In the genomic region with DNA sequence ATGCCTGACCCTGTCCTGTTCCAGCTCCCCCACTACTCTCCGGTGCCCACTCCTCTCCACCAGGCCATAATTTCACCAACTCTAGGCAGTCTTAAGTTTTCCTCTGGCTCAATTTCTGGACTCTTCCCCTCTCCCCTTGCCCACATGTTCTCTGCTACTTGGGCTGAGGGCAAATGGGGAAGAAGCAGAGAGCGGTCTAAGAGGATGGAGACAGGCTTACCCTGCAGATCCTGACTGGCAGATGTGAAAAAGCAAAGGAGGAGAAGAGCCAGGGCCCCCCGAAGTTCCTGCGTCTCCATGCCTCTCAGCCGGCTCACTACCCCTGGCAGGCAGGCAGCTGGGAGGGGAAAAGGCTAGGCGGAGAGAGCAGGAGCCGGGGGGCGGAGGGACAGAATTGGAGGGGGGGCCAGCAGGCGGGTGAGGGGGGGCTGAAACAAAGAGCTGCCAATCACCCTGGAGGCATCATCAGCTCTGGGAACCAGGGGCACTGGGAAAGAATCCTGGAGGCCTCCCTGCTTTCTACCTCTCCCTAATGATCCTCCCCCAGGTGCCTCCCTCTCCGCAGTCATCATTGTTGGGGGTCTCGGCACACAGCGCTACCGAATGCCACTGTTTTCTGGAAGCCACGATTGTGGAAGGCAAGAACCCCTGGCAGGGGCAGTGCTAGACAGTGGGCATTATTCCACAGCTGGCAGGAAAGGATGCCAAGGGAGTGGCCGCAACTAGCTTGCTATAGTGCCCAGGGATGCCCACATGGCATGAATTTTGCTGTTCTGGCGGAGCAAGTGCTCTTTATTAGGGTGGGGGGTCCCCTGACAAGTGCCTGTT, we compare ENCODE assay signal across 8 cellular contexts. TPM values are rescaled to one million over a fixed set of nuclear protein-coding genes. Genes with fewer than 3 reads are reported as not detected.
DNase-seq lines count a peak whose midpoint lies in the region; ATAC-seq and TF ChIP-seq lines count a peak whose summit lies in the region.

A gene (minus strand): TSS at position 320 of the 828 bp plus-strand sequence. CDS start 21 bp downstream, at position 299.

- peak within 1 kb of the TSS; percentile 91 for H3K4me3 ChIP-seq in Loucy (ENCODE audit: low read length, poor library complexity, severe bottlenecking)
- H3K4me3 ChIP-seq in gastroesophageal sphincter: peak within 1 kb of the TSS; percentile 83 to 96
- peak within 1 kb of the TSS; percentile 66 for H3K4me3 ChIP-seq in neuron (ENCODE audit: low read length)

- no peak for TF ChIP-seq EP300 in gastroesophageal sphincter (IDR thresholded peaks at IDR 0.05)

- TF ChIP-seq CTCF in Loucy (conservative IDR thresholded peaks at IDR 0.05; ENCODE audit: low read length) (no peak), gastroesophageal sphincter (IDR thresholded peaks at IDR 0.05) (no peak)

- H3K27me3 Mint-ChIP-seq in activated CD4-positive, alpha-beta memory T cell treated with anti-CD3 and anti-CD28 coated beads, Interleukin-2, amount 10 ng/mL, durations not matched to agents 7 days and 5 days: no peaks in the 10 kb centered on the region

- no peaks in the 10 kb centered on the region for H3K36me3 ChIP-seq in Loucy (ENCODE audit: insufficient read depth, low read length)
- peaks cover 0 to 30% of the 10 kb centered on the region in 2 donors for H3K36me3 ChIP-seq in gastroesophageal sphincter
- H3K36me3 ChIP-seq in neuron (ENCODE audit: insufficient read depth, low read length): peaks cover 23% of the 10 kb centered on the region

- H3K9me3 ChIP-seq in Loucy (ENCODE audit: insufficient read depth, low read depth, low read length) (no peaks in the 10 kb centered on the region), gastroesophageal sphincter (no peaks in the 10 kb centered on the region), neuron (ENCODE audit: low read length) (no peaks in the 10 kb centered on the region)

- peaks cover 16% of the 10 kb centered on the region for H3K79me2 ChIP-seq in Loucy (ENCODE audit: insufficient read depth, low read length)

- peaks cover 40% of the 10 kb centered on the region for H3K4me1 Mint-ChIP-seq in activated CD4-positive, alpha-beta memory T cell treated with anti-CD3 and anti-CD28 coated beads, Interleukin-2, amount 10 ng/mL, durations not matched to agents 7 days and 5 days

- peak within 1 kb of the TSS; percentile 99 for H3K4me2 ChIP-seq in Loucy (ENCODE audit: low read depth, low read length, poor library complexity, severe bottlenecking)

- no peaks in the 10 kb centered on the region for H3F3A ChIP-seq in Loucy (ENCODE audit: low read depth)

- peaks cover 12% of the 10 kb centered on the region for H3K36me3 Mint-ChIP-seq in activated CD4-positive, alpha-beta memory T cell treated with anti-CD3 and anti-CD28 coated beads, Interleukin-2, amount 10 ng/mL, durations not matched to agents 7 days and 5 days (ENCODE audit: low read depth)

- POLR2A ChIA-PET in activated CD4-positive, alpha-beta memory T cell treated with anti-CD3 and anti-CD28 coated beads, Interleukin-2, amount 10 ng/mL, durations not matched to agents 7 days and 5 days (lab: Charles Lee): interaction anchor here (0.6 to 4.8 kb wide), 15 partner anchors 9 to 1075 kb away, joined by 3 to 87 read pairs (median 7); a partner anchor contains a TSS

- H4K20me1 ChIP-seq in Loucy (ENCODE audit: insufficient read depth, low read length, poor library complexity, severe bottlenecking): no peaks in the 10 kb centered on the region

- WGBS in gastroesophageal sphincter (ENCODE audit: low coverage in 1 of 2), 2 donors: 12 to 14% methylated on average over 5 to 6 of the region's 16 CpGs

- peak within 1 kb of the TSS; percentile 85 for H3K4me3 Mint-ChIP-seq in activated CD4-positive, alpha-beta memory T cell treated with anti-CD3 and anti-CD28 coated beads, Interleukin-2, amount 10 ng/mL, durations not matched to agents 7 days and 5 days

- H3K9ac ChIP-seq in Loucy (ENCODE audit: low read depth, low read length, poor library complexity, severe bottlenecking): peak within 1 kb of the TSS; percentile 81

- no peaks in the 10 kb centered on the region for H3K9me2 ChIP-seq in Loucy (replicated peaks; ENCODE audit: low read depth, low read length)

- H3K27me3 ChIP-seq in Loucy (ENCODE audit: insufficient read depth, low read length, poor library complexity, severe bottlenecking): no peaks in the 10 kb centered on the region
- no peaks in the 10 kb centered on the region for H3K27me3 ChIP-seq in gastroesophageal sphincter
- H3K27me3 ChIP-seq in neuron (ENCODE audit: insufficient read depth, low read length): no peaks in the 10 kb centered on the region

- TF ChIP-seq POLR2A in gastroesophageal sphincter (IDR thresholded peaks at IDR 0.05): no peak

- CTCF ChIA-PET in activated CD4-positive, alpha-beta memory T cell treated with anti-CD3 and anti-CD28 coated beads, Interleukin-2, amount 10 ng/mL, durations not matched to agents 7 days and 5 days (lab: Charles Lee): interaction anchor here (0.8 to 5.1 kb wide), 21 partner anchors 8 to 116 kb away, joined by 3 to 58 read pairs (median 8); a partner anchor contains a TSS

- H3K9me3 Mint-ChIP-seq in activated CD4-positive, alpha-beta memory T cell treated with anti-CD3 and anti-CD28 coated beads, Interleukin-2, amount 10 ng/mL, durations not matched to agents 7 days and 5 days: no peaks in the 10 kb centered on the region

- ATAC-seq in gastroesophageal sphincter: peak; percentile 1
- no peak for ATAC-seq in HG02840 (IDR thresholded peaks at IDR 0.05; ENCODE audit: low FRiP score, unreplicated experiment)

- H2AFZ ChIP-seq in Loucy (ENCODE audit: low read length) (peak within 1 kb of the TSS; percentile 91), neuron (ENCODE audit: low read depth, low read length) (no peak within 1 kb of the TSS)

- H3K4me1 ChIP-seq in Loucy (ENCODE audit: insufficient read depth, low read length, poor library complexity, severe bottlenecking) (peaks cover 28% of the 10 kb centered on the region), gastroesophageal sphincter (peaks cover 0 to 60% (median 25%) of the 10 kb centered on the region in 3 donors), neuron (ENCODE audit: insufficient read depth, low read length) (peaks cover 30% of the 10 kb centered on the region)

- peak within 1 kb of the TSS; percentile 92 to 100 (median 98) for H3K27ac ChIP-seq in gastroesophageal sphincter

- H3K27ac Mint-ChIP-seq in activated CD4-positive, alpha-beta memory T cell treated with anti-CD3 and anti-CD28 coated beads, Interleukin-2, amount 10 ng/mL, durations not matched to agents 7 days and 5 days: peak within 1 kb of the TSS; percentile 80

- DNase-seq in COR-L47 (lab: John Stamatoyannopoulos, UW) (peak; percentile 57), LoVo (ENCODE audit: low spot score) (no peak)
- no peak for DNase-seq in activated CD4-positive, alpha-beta memory T cell treated with anti-CD3 and anti-CD28 coated beads, Interleukin-2, amount 10 ng/mL, durations not matched to agents 7 days and 5 days
- no peak for DNase-seq in effector CD8-positive, alpha-beta T cell (lab: John Stamatoyannopoulos, UW)

RNA-seq across cellular contexts. Expression of the gene that starts here (rescaled TPM):
- 10 to 100 TPM; 30.7 to 32.3 TPM for total RNA-seq in activated CD4-positive, alpha-beta memory T cell treated with anti-CD3 and anti-CD28 coated beads, Interleukin-2, amount 10 ng/mL, durations not matched to agents 7 days and 5 days
- 10 to 100 TPM; 17.9 to 25.6 (median 20.1) TPM for total RNA-seq in gastroesophageal sphincter
